8 cellular contexts compared by ENCODE assay signal in the genomic region with DNA sequence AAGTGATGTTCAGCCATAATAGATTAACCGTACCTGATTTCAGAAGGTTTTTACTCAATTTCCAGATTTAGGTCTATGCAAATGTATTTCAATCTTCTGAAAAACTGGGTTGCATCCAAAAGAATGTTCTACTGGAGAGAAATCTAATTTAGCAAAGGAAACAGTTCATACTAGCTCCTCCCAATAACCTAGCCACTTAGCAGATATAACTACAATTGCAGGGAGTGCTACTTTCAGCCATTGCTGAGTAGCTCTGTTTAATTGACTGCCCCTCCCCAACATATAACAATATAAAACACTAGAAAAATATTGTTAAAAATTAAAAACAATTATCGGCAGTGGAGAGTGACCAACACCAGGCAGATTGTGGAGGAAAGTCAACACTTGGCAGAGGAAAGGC.
"Had no signal": no experiment of that assay in that cellular context is flagged by ENCODE, and none has a peak within 500 bp of the region (broad histone marks: within the 10 kb centered on the region; RNA-seq: fewer than 3 reads in every experiment).

No MANE protein-coding gene starts in this region.

- H3K4me3 ChIP-seq: GM23248, HAP-1 had no signal

- H2AFZ ChIP-seq: GM23248 had no signal

- ATAC-seq: HCT116 had no signal

- H3K36me3 ChIP-seq: HAP-1 had no signal

- DNase-seq: GOT3, H7, HFFc6, KBM-7 had no signal

- H3K4me1 ChIP-seq: HAP-1 had no signal

- H3K9me3 ChIP-seq: HAP-1 had no signal

- H3K27ac ChIP-seq: GM23248, HL-60 had no signal

- H3K9ac ChIP-seq: GM23248 had no signal
